Comparison of ENCODE assay signal across 8 cellular contexts in genomic region chr4:102438873-102439614, GRCh38.
A peak's percentile ranks its signal among the peaks of the same experiment; 100 is the strongest.
DNase-seq lines count a peak whose midpoint lies in the region; ATAC-seq and TF ChIP-seq lines count a peak whose summit lies in the region.

No MANE protein-coding gene starts in this region.

- no peaks in the 10 kb centered on the region for H3K4me1 ChIP-seq in mucosa of descending colon (ENCODE audit: low read depth)

- no peaks in the 10 kb centered on the region for H3K36me3 ChIP-seq in mucosa of descending colon (ENCODE audit: low read depth)

- no peaks in the 10 kb centered on the region for H3K9me3 ChIP-seq in mucosa of descending colon

- intact Hi-C loops in mucosa of descending colon (cut with DNase I, micrococcal nuclease) = no loop called here

- H3K4me3 ChIP-seq in AG10803 (ENCODE audit: low read length) = peak overlapping the region; percentile 29
- H3K4me3 ChIP-seq in epithelial cell of proximal tubule (ENCODE audit: low read depth, low read length) = no peak overlapping the region
- no peak overlapping the region for H3K4me3 ChIP-seq in mucosa of descending colon

- DNase-seq in AG10803 (ENCODE audit: low read depth) = peak; percentile 95
- DNase-seq in NCI-H2029 treated with DMSO at 0.1 percent for 48 hours (lab: John Stamatoyannopoulos, UW) = peak; percentile 13
- peak; percentile 97 for DNase-seq in epithelial cell of proximal tubule (ENCODE audit: low read depth)
- DNase-seq in mucosa of descending colon = no peak
- no peak for DNase-seq in activated gamma-delta T cell (lab: John Stamatoyannopoulos, UW)
- no peak for DNase-seq in NCI-H524 treated with DMSO at 0.1 percent for 48 hours (lab: John Stamatoyannopoulos, UW)

- TF ChIP-seq CTCF in AG10803 (conservative IDR thresholded peaks at IDR 0.05; ENCODE audit: low read length) (no peak), epithelial cell of proximal tubule (conservative IDR thresholded peaks at IDR 0.05; ENCODE audit: low read depth, low read length) (no peak), mucosa of descending colon (IDR thresholded peaks at IDR 0.05) (no peak)

- ATAC-seq in mucosa of descending colon (peak; percentile 11), GM18907 (IDR thresholded peaks at IDR 0.05; ENCODE audit: unreplicated experiment) (no peak), GM19328 (IDR thresholded peaks at IDR 0.05; ENCODE audit: unreplicated experiment) (no peak)

Comparison
In these comparisons a context has a peak if more than half of its experiments do, and no peak if none do; other contexts are left out.
1. DNase-seq: peak in AG10803 (single experiment), NCI-H2029 treated with DMSO at 0.1 percent for 48 hours (single experiment) and epithelial cell of proximal tubule (single experiment); none in mucosa of descending colon (0 of 3), activated gamma-delta T cell (single experiment) and NCI-H524 treated with DMSO at 0.1 percent for 48 hours (single experiment).